8 cellular contexts compared by ENCODE assay signal in genomic region chrX:118226060-118226428, GRCh38.
DNase-seq lines count a peak whose midpoint lies in the region; ATAC-seq and TF ChIP-seq lines count a peak whose summit lies in the region.

No MANE protein-coding gene starts in this region.

- H3F3A ChIP-seq in PC-3 (ENCODE audit: low read length, unreplicated experiment), result no peaks in the 10 kb centered on the region

- peaks cover 13% of the 10 kb centered on the region; the same call in 1 of the 2 replicates for H3K4me1 ChIP-seq in PC-3 (ENCODE audit: insufficient read depth, low read length)

- POLR2A ChIA-PET in PC-3 (lab: Charles Lee; ENCODE audit: unreplicated experiment), result no interaction called here
- POLR2A ChIA-PET in activated CD4-positive, alpha-beta memory T cell treated with anti-CD3 and anti-CD28 coated beads, Interleukin-2, amount 10 ng/mL, durations not matched to agents 7 days and 5 days (lab: Charles Lee), result no interaction called here

- intact Hi-C loops in PC-3 (cut with micrococcal nuclease), result loop anchor here (1.0 to 10.0 kb wide), 2 partner anchors 229 to 1731 kb away; no protein-coding TSS in a partner anchor
- intact Hi-C loops in activated T-helper 1 cell treated with anti-CD3 and anti-CD28 coated beads, Interleukin-12 subunit alpha, Interleukin-12 subunit beta, Interleukin-2, Interleukin-4 antibody, amounts not matched to agents 30 ng/mL and 10 ng/mL and 1 ng/mL, durations not matched to agents 14 hours and 24 hours and 36 hours (cut with micrococcal nuclease), result no loop called here

- H3K27me3 Mint-ChIP-seq in activated T-helper 1 cell treated with anti-CD3 and anti-CD28 coated beads, Interleukin-12 subunit alpha, Interleukin-12 subunit beta, Interleukin-2, Interleukin-4 antibody, amounts not matched to agents 30 ng/mL and 10 ng/mL and 1 ng/mL, durations not matched to agents 14 hours and 24 hours and 36 hours (ENCODE audit: insufficient read depth), result peaks cover 2% of the 10 kb centered on the region
- H3K27me3 Mint-ChIP-seq in activated CD4-positive, alpha-beta memory T cell treated with anti-CD3 and anti-CD28 coated beads, Interleukin-2, amount 10 ng/mL, durations not matched to agents 7 days and 5 days, result peaks cover 2% of the 10 kb centered on the region

- TF ChIP-seq CTCF in PC-3 (conservative IDR thresholded peaks at IDR 0.05; ENCODE audit: low read depth, low read length), result peak; percentile 74
- peak; percentile 42 for TF ChIP-seq CTCF in fibroblast of pulmonary artery (IDR thresholded peaks at IDR 0.05; ENCODE audit: low read length, missing control alignments)

- in situ Hi-C loops in ACHN (cut with HindIII; ENCODE audit: low pct_ligation_motif_present, low pct_unique_long_range_greater_than_20kb, low sequenced_read_pairs), result no loop called here

- H3K27ac Mint-ChIP-seq in activated T-helper 1 cell treated with anti-CD3 and anti-CD28 coated beads, Interleukin-12 subunit alpha, Interleukin-12 subunit beta, Interleukin-2, Interleukin-4 antibody, amounts not matched to agents 30 ng/mL and 10 ng/mL and 1 ng/mL, durations not matched to agents 14 hours and 24 hours and 36 hours, result no peak overlapping the region
- no peak overlapping the region for H3K27ac Mint-ChIP-seq in activated CD4-positive, alpha-beta memory T cell treated with anti-CD3 and anti-CD28 coated beads, Interleukin-2, amount 10 ng/mL, durations not matched to agents 7 days and 5 days

- H3K9me3 ChIP-seq in PC-3 (ENCODE audit: low read length), result no peaks in the 10 kb centered on the region

- H3K9ac ChIP-seq in PC-3 (ENCODE audit: low read length), result peak overlapping the region; percentile 56

- peak; percentile 53 for ATAC-seq in GM18520 (IDR thresholded peaks at IDR 0.05; ENCODE audit: unreplicated experiment)
- ATAC-seq in HG03064 (IDR thresholded peaks at IDR 0.05; ENCODE audit: low read depth, unreplicated experiment), result peak; percentile 76
- peak; percentile 74 for ATAC-seq in PC-3

- H3K4me1 Mint-ChIP-seq in activated T-helper 1 cell treated with anti-CD3 and anti-CD28 coated beads, Interleukin-12 subunit alpha, Interleukin-12 subunit beta, Interleukin-2, Interleukin-4 antibody, amounts not matched to agents 30 ng/mL and 10 ng/mL and 1 ng/mL, durations not matched to agents 14 hours and 24 hours and 36 hours (ENCODE audit: low read depth), result no peaks in the 10 kb centered on the region
- H3K4me1 Mint-ChIP-seq in activated CD4-positive, alpha-beta memory T cell treated with anti-CD3 and anti-CD28 coated beads, Interleukin-2, amount 10 ng/mL, durations not matched to agents 7 days and 5 days, result no peaks in the 10 kb centered on the region

- H3K79me2 ChIP-seq in PC-3 (ENCODE audit: low read length), result no peaks in the 10 kb centered on the region

- no peaks in the 10 kb centered on the region for H4K20me1 ChIP-seq in PC-3 (ENCODE audit: low read length)

- peak overlapping the region; percentile 75 for H3K4me2 ChIP-seq in PC-3 (ENCODE audit: low read length)

- no peaks in the 10 kb centered on the region for H3K9me3 Mint-ChIP-seq in activated T-helper 1 cell treated with anti-CD3 and anti-CD28 coated beads, Interleukin-12 subunit alpha, Interleukin-12 subunit beta, Interleukin-2, Interleukin-4 antibody, amounts not matched to agents 30 ng/mL and 10 ng/mL and 1 ng/mL, durations not matched to agents 14 hours and 24 hours and 36 hours
- no peaks in the 10 kb centered on the region for H3K9me3 Mint-ChIP-seq in activated CD4-positive, alpha-beta memory T cell treated with anti-CD3 and anti-CD28 coated beads, Interleukin-2, amount 10 ng/mL, durations not matched to agents 7 days and 5 days

- H3K9me2 ChIP-seq in PC-3 (replicated peaks; ENCODE audit: low read length), result no peaks in the 10 kb centered on the region

- no peaks in the 10 kb centered on the region for H3K36me3 ChIP-seq in PC-3 (ENCODE audit: low read depth, low read length)

- no peak overlapping the region for H3K4me3 Mint-ChIP-seq in activated T-helper 1 cell treated with anti-CD3 and anti-CD28 coated beads, Interleukin-12 subunit alpha, Interleukin-12 subunit beta, Interleukin-2, Interleukin-4 antibody, amounts not matched to agents 30 ng/mL and 10 ng/mL and 1 ng/mL, durations not matched to agents 14 hours and 24 hours and 36 hours
- H3K4me3 Mint-ChIP-seq in activated CD4-positive, alpha-beta memory T cell treated with anti-CD3 and anti-CD28 coated beads, Interleukin-2, amount 10 ng/mL, durations not matched to agents 7 days and 5 days, result no peak overlapping the region

- H3K4me3 ChIP-seq in PC-3 (ENCODE audit: low read length) (peak overlapping the region; percentile 36; the same call in 1 of the 2 replicates), fibroblast of pulmonary artery (replicated peaks; ENCODE audit: low read depth, low read length) (no peak overlapping the region)

- no TSS peak for BruUV-seq in PC-3 (replicated peaks; lab: Mats Ljungman, UMichigan)

- CTCF ChIA-PET in PC-3 (lab: Charles Lee), result interaction anchor here (1.1 kb wide), 1 partner anchor 229 kb away, joined by 5 read pairs; no protein-coding TSS in a partner anchor
- CTCF ChIA-PET in activated CD4-positive, alpha-beta memory T cell treated with anti-CD3 and anti-CD28 coated beads, Interleukin-2, amount 10 ng/mL, durations not matched to agents 7 days and 5 days (lab: Charles Lee), result no interaction called here

- peak; percentile 26 for DNase-seq in ACHN
- DNase-seq in PC-3, result peak; percentile 45
- DNase-seq in fibroblast of pulmonary artery (ENCODE audit: low read depth), result peak; percentile 26
- DNase-seq in activated T-helper 1 cell treated with anti-CD3 and anti-CD28 coated beads, Interleukin-12 subunit alpha, Interleukin-12 subunit beta, Interleukin-2, Interleukin-4 antibody, amounts not matched to agents 30 ng/mL and 10 ng/mL and 1 ng/mL, durations not matched to agents 14 hours and 24 hours and 36 hours (ENCODE audit: low spot score), result no peak
- DNase-seq in retina, result no peak
- no peak for DNase-seq in activated CD4-positive, alpha-beta memory T cell treated with anti-CD3 and anti-CD28 coated beads, Interleukin-2, amount 10 ng/mL, durations not matched to agents 7 days and 5 days

- H3K36me3 Mint-ChIP-seq in activated T-helper 1 cell treated with anti-CD3 and anti-CD28 coated beads, Interleukin-12 subunit alpha, Interleukin-12 subunit beta, Interleukin-2, Interleukin-4 antibody, amounts not matched to agents 30 ng/mL and 10 ng/mL and 1 ng/mL, durations not matched to agents 14 hours and 24 hours and 36 hours (ENCODE audit: low read depth), result no peaks in the 10 kb centered on the region
- no peaks in the 10 kb centered on the region for H3K36me3 Mint-ChIP-seq in activated CD4-positive, alpha-beta memory T cell treated with anti-CD3 and anti-CD28 coated beads, Interleukin-2, amount 10 ng/mL, durations not matched to agents 7 days and 5 days (ENCODE audit: low read depth)

- peak overlapping the region; percentile 78 for H2AFZ ChIP-seq in PC-3 (ENCODE audit: low read length)

- peak overlapping the region; percentile 82 for H3K27ac ChIP-seq in PC-3 (ENCODE audit: low read length)

- H3K27me3 ChIP-seq in PC-3 (ENCODE audit: low read length), result no peaks in the 10 kb centered on the region

Comparison
In these comparisons a context has a peak if more than half of its experiments do, and no peak if none do; other contexts are left out.
1. DNase-seq: peak in ACHN (single experiment), PC-3 (single experiment) and fibroblast of pulmonary artery (single experiment); none in activated T-helper 1 cell treated with anti-CD3 and anti-CD28 coated beads, Interleukin-12 subunit alpha, Interleukin-12 subunit beta, Interleukin-2, Interleukin-4 antibody, amounts not matched to agents 30 ng/mL and 10 ng/mL and 1 ng/mL, durations not matched to agents 14 hours and 24 hours and 36 hours (single experiment), retina (single experiment) and activated CD4-positive, alpha-beta memory T cell treated with anti-CD3 and anti-CD28 coated beads, Interleukin-2, amount 10 ng/mL, durations not matched to agents 7 days and 5 days (single experiment).
2. Peak in every context shown above with its lines, with median percentiles within 50 percentile points of each other: ATAC-seq.